ENCODE assay signal across 8 cellular contexts in genomic region chr1:116418091-116418830, GRCh38. TPM values are rescaled to one million over a fixed set of nuclear protein-coding genes. Genes with fewer than 3 reads are reported as not detected.
DNase-seq lines count a peak whose midpoint lies in the region; ATAC-seq and TF ChIP-seq lines count a peak whose summit lies in the region.

No MANE protein-coding gene starts in this region.

- no peak for TF ChIP-seq CTCF in A673 (conservative IDR thresholded peaks at IDR 0.05; ENCODE audit: low read depth, low read length)

- CTCF ChIA-PET in A673 (lab: Charles Lee) = interaction anchor here (0.7 to 1.0 kb wide), 2 partner anchors 67 to 810 kb away, joined by 3 read pairs; no protein-coding TSS in a partner anchor

- intact Hi-C loops in A673 (cut with micrococcal nuclease; ENCODE audit: unreplicated experiment) = no loop called here

- H3K9me3 ChIP-seq in A673 (ENCODE audit: low read depth, low read length, poor library complexity, severe bottlenecking) = no peaks in the 10 kb centered on the region

- H3K36me3 ChIP-seq in A673 (ENCODE audit: insufficient read depth, low read length, poor library complexity, severe bottlenecking) = no peaks in the 10 kb centered on the region

- peak overlapping the region; percentile 69 for H3K4me3 ChIP-seq in A673 (ENCODE audit: low read depth, low read length, poor library complexity, severe bottlenecking)

- DNase-seq in A673 (ENCODE audit: low spot score) (peak; percentile 89), NCI-H2196 (lab: John Stamatoyannopoulos, UW; ENCODE audit: unreplicated experiment) (peak; percentile 59), cerebellar cortex (ENCODE audit: low spot score) (peak; percentile 68), kidney glomerular epithelial cell (lab: John Stamatoyannopoulos, UW) (peak; percentile 62)
- DNase-seq in activated CD4-positive, CD25-positive, alpha-beta regulatory T cell treated with anti-CD3 and anti-CD28 coated beads, Interleukin-2, amount 50 U/mL, for 16 hours (ENCODE audit: low read depth, low spot score) = peak; percentile 72
- peak; percentile 75 to 80 for DNase-seq in stimulated activated CD4-positive, alpha-beta T cell treated with anti-CD3 and anti-CD28 coated beads, Interleukin-15, amount 100 ng/mL, for 48 hours (ENCODE audit: low read depth in 2 of 2)

- peak overlapping the region; percentile 70 for H3K27ac ChIP-seq in A673 (ENCODE audit: low read depth, low read length, poor library complexity, severe bottlenecking)

- BruUV-seq in A673 (replicated peaks; lab: Mats Ljungman, UMichigan) = TSS peak; percentile 64

- peak; percentile 70 for ATAC-seq in HG03064 (IDR thresholded peaks at IDR 0.05; ENCODE audit: low read depth, unreplicated experiment)

- POLR2A ChIA-PET in A673 (lab: Charles Lee; ENCODE audit: low non-redundant PET) = interaction anchor here (0.6 kb wide), 2 partner anchors 14 to 956 kb away, joined by 8 to 9 read pairs; no protein-coding TSS in a partner anchor

- H3K27me3 ChIP-seq in A673 (replicated peaks; ENCODE audit: insufficient read depth, low read depth, low read length, poor library complexity) = no peaks in the 10 kb centered on the region

- TF ChIP-seq POLR2A in GM18526 (IDR thresholded peaks at IDR 0.05; ENCODE audit: extremely low read depth, insufficient read length) = peak; percentile 96

- H3K4me1 ChIP-seq in A673 (ENCODE audit: insufficient read depth, low read length, poor library complexity, severe bottlenecking) = peaks cover 13% of the 10 kb centered on the region

RNA-seq across cellular contexts. Expression of gene ATP1A1, which starts 45.2 kb away (rescaled TPM):
- total RNA-seq in A673 (2021) = 1,293 and 1,420 TPM in 2 replicates

Comparison
In these comparisons a context has a peak if more than half of its experiments do, and no peak if none do; other contexts are left out.
1. Peak in every context shown above with its lines: DNase-seq, ATAC-seq, H3K4me3 ChIP-seq and H3K27ac ChIP-seq.